11 cellular contexts compared by ENCODE assay signal in the genomic region with DNA sequence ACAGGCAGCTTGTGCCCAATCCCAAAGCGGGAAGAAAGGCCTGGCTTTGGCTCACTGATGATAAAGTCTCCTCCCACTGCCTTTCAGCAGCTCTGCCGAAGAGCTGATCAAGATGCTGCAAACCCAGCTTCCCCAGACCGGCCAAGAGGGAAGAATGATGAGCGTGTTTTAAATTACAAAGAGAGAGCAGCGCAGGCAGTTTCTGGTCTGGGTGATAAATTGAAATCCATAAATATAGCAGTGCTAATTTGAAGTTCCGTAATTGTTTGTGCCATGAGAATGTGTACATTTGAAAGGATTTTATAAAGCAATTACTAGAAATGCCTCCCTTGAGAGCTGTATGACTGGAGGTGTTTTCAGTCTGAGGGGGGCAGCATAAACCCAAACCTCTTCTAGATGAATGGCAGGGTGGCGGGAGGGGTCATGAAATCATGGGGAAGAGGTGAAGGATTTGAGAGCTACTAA.
DNase-seq lines count a peak whose midpoint lies in the region; ATAC-seq, FAIRE-seq and TF ChIP-seq lines count a peak whose summit lies in the region.
"Had no signal": no experiment of that assay in that cellular context is flagged by ENCODE, and none has a peak within 500 bp of the region (broad histone marks: within the 10 kb centered on the region; RNA-seq: fewer than 3 reads in every experiment).

No MANE protein-coding gene starts in this region.

- peak overlapping the region; percentile 24 for H3K4me3 Mint-ChIP-seq in nephron progenitor cell
- H3K4me3 Mint-ChIP-seq in activated CD4-positive, alpha-beta T cell treated with anti-CD3 and anti-CD28 coated beads, Interleukin-2, amount 10 ng/mL, durations not matched to agents 7 days and 5 days = no peak overlapping the region
- H3K4me3 Mint-ChIP-seq: activated T-helper 1 cell treated with anti-CD3 and anti-CD28 coated beads, Interleukin-12 subunit alpha, Interleukin-12 subunit beta, Interleukin-2, Interleukin-4 antibody, amounts not matched to agents 30 ng/mL and 10 ng/mL and 1 ng/mL, durations not matched to agents 14 hours and 24 hours and 36 hours had no signal

- no peak overlapping the region for H2AFZ ChIP-seq in HCT116 (ENCODE audit: low read depth, low read length, poor library complexity, severe bottlenecking)
- no peak overlapping the region for H2AFZ ChIP-seq in H1 (ENCODE audit: low read length)

- H2BK5ac ChIP-seq in H1 (ENCODE audit: low read depth, low read length) = no peak overlapping the region

- H2BK20ac ChIP-seq in H1 (ENCODE audit: low read length) = no peak overlapping the region

- no peaks in the 10 kb centered on the region for H3K27me3 ChIP-seq in HCT116 (ENCODE audit: insufficient read depth, low read length)
- H3K27me3 ChIP-seq in H1 (replicated peaks in 1 of 4; ENCODE audit: control insufficient read depth in 3 of 4, extremely low read depth in 1 of 4, insufficient read depth in 3 of 4, low read length in 3 of 4) = no peaks in the 10 kb centered on the region

- H3K36me3 Mint-ChIP-seq in nephron progenitor cell (ENCODE audit: low read depth) = peaks cover 58% of the 10 kb centered on the region
- no peaks in the 10 kb centered on the region for H3K36me3 Mint-ChIP-seq in activated CD4-positive, alpha-beta T cell treated with anti-CD3 and anti-CD28 coated beads, Interleukin-2, amount 10 ng/mL, durations not matched to agents 7 days and 5 days (ENCODE audit: low read depth)

- RAD21 ChIA-PET in HCT116 (lab: Charles Lee; ENCODE audit: low non-redundant PET in 1 of 2, low total read pairs in 2 of 2, uncharacterized antibody in 2 of 2, unreplicated experiment in 2 of 2) = no interaction called here

- H4K20me1 ChIP-seq in HCT116 (ENCODE audit: insufficient read depth) (no peaks in the 10 kb centered on the region), H1 (replicated peaks in 1 of 2; ENCODE audit: control insufficient read depth in 1 of 2, insufficient read depth in 2 of 2, low read length in 2 of 2) (no peaks in the 10 kb centered on the region)

- no peak overlapping the region for H2BK120ac ChIP-seq in H1 (replicated peaks; ENCODE audit: low read depth, low read length)

- no peaks in the 10 kb centered on the region for H3K79me1 ChIP-seq in H1 (ENCODE audit: low read depth, low read length)

- no peaks in the 10 kb centered on the region for H3K27me3 Mint-ChIP-seq in nephron progenitor cell (ENCODE audit: low read depth, poor library complexity)
- H3K27me3 Mint-ChIP-seq in activated CD4-positive, alpha-beta T cell treated with anti-CD3 and anti-CD28 coated beads, Interleukin-2, amount 10 ng/mL, durations not matched to agents 7 days and 5 days = peaks cover 4% of the 10 kb centered on the region

- no peak overlapping the region for H4K91ac ChIP-seq in H1 (replicated peaks; ENCODE audit: insufficient read length, low read length)

- peak; percentile 32; the same call in 1 of the 2 replicates for TF ChIP-seq RAD21 in HCT116 (IDR thresholded peaks at IDR 0.05; ENCODE audit: low read depth)
- peak; percentile 3 to 16; a peak in 2 of 4 replicates for TF ChIP-seq RAD21 in H1 (IDR thresholded peaks at IDR 0.05 in 1 of 2, conservative IDR thresholded peaks at IDR 0.05 in 1 of 2; ENCODE audit: low read depth in 2 of 2, low read length in 2 of 2)

- TF ChIP-seq CTCF in HCT116 (IDR thresholded peaks at IDR 0.05 in 2 of 3, conservative IDR thresholded peaks at IDR 0.05 in 1 of 3; ENCODE audit: borderline replicate concordance in 1 of 3, insufficient read depth in 1 of 3, low read depth in 2 of 3, low read length in 2 of 3) (0 out of 6 replicates have a peak, but pooled peaks of 1 of the 3 experiments have one; percentile 19), H1 (IDR thresholded peaks at IDR 0.05; ENCODE audit: control extremely low read depth in 1 of 3, insufficient read depth in 1 of 3, low read depth in 1 of 3, low read length in 3 of 3) (peak in 1 of 3 experiments; percentile 8; a peak in 1 of 4 replicates), nephron progenitor cell (IDR thresholded peaks at IDR 0.05) (no peak)

- H3K4me1 Mint-ChIP-seq in nephron progenitor cell = peaks cover 92% of the 10 kb centered on the region
- no peaks in the 10 kb centered on the region for H3K4me1 Mint-ChIP-seq in activated CD4-positive, alpha-beta T cell treated with anti-CD3 and anti-CD28 coated beads, Interleukin-2, amount 10 ng/mL, durations not matched to agents 7 days and 5 days

- CTCF ChIA-PET in HCT116 (lab: Charles Lee) (no interaction called here), H1 (lab: Charles Lee; ENCODE audit: partially characterized antibody) (interaction anchor here (0.7 to 2.2 kb wide), 14 partner anchors 9 to 372 kb away, joined by 3 to 8 read pairs (median 4); no protein-coding TSS in a partner anchor)
- CTCF ChIA-PET in activated CD4-positive, alpha-beta T cell treated with anti-CD3 and anti-CD28 coated beads, Interleukin-2, amount 10 ng/mL, durations not matched to agents 7 days and 5 days (lab: Charles Lee) = interaction anchor here (1.4 kb wide), 1 partner anchor 13 kb away, joined by 3 read pairs; no protein-coding TSS in a partner anchor

- no peak overlapping the region for H4K8ac ChIP-seq in H1 (ENCODE audit: extremely low read depth, insufficient read depth, low read length)

- no peaks in the 10 kb centered on the region for H3K36me3 ChIP-seq in HCT116 (ENCODE audit: control insufficient read depth in 1 of 2, insufficient read depth in 2 of 2, low read length in 2 of 2)
- peaks cover 0 to 4% (median 2%) of the 10 kb centered on the region in 4 experiments; a peak in 2 of 8 replicates for H3K36me3 ChIP-seq in H1 (ENCODE audit: control insufficient read depth in 2 of 4, insufficient read depth in 4 of 4, low read length in 3 of 4)

- H2AK5ac ChIP-seq in H1 (ENCODE audit: low read depth, low read length) = no peak overlapping the region

- H3K9ac ChIP-seq in HCT116 (ENCODE audit: low read length) (no peak overlapping the region), H1 (replicated peaks in 1 of 4; ENCODE audit: extremely low read depth in 1 of 4, low read depth in 3 of 4, low read length in 3 of 4) (no peak overlapping the region)

- H3K14ac ChIP-seq in H1 (ENCODE audit: insufficient read length) = no peak overlapping the region

- no peaks in the 10 kb centered on the region for H3K9me2 ChIP-seq in HCT116 (ENCODE audit: insufficient read depth)

- no peaks in the 10 kb centered on the region for H3K9me3 ChIP-seq in HCT116 (ENCODE audit: control insufficient read depth in 1 of 2, insufficient read depth in 1 of 2, low read depth in 1 of 2, low read length in 2 of 2)
- H3K9me3 ChIP-seq in H1 (ENCODE audit: insufficient read depth in 2 of 2, low read depth in 1 of 2, low read length in 1 of 2) = no peaks in the 10 kb centered on the region

- no peaks in the 10 kb centered on the region for H3K4me1 ChIP-seq in HCT116 (ENCODE audit: control insufficient read depth in 1 of 2, insufficient read depth in 2 of 2, low read length in 2 of 2)
- H3K4me1 ChIP-seq in H1 (replicated peaks in 1 of 4; ENCODE audit: control insufficient read depth in 3 of 4, insufficient read depth in 4 of 4, low read length in 3 of 4) = no peaks in the 10 kb centered on the region

- intact Hi-C loops in HCT116 (cut with micrococcal nuclease) = no loop called here

- TF ChIP-seq POLR2A in HCT116 (IDR thresholded peaks at IDR 0.05; ENCODE audit: borderline replicate concordance, extremely low read depth, insufficient read depth, insufficient read length) (no peak), H1 (IDR thresholded peaks at IDR 0.05; ENCODE audit: control extremely low read depth in 1 of 2, low read depth in 2 of 2, low read length in 2 of 2) (no peak)

- ATAC-seq in HCT116 = peak; percentile 53; the same call in 1 of the 2 replicates
- no peak for ATAC-seq in GM18867 (IDR thresholded peaks at IDR 0.05; ENCODE audit: unreplicated experiment)

- H3K18ac ChIP-seq in H1 (ENCODE audit: extremely low read depth, low read length) = no peak overlapping the region

- 36% methylated on average over 7 of the region's 7 CpGs; no CpG with 5 or more reads in 1 of the 2 experiments for WGBS in H1 (ENCODE audit: extremely low coverage in 1 of 2, insufficient coverage in 1 of 2, insufficient read length in 1 of 2, insufficient replicate concordance in 2 of 2, low coverage in 1 of 2, low lambda C conversion rate in 2 of 2, missing lambda C conversion rate in 1 of 2), 2 experiments

- H3K4me3 ChIP-seq in HCT116 (replicated peaks in 1 of 2; ENCODE audit: low read depth in 1 of 2, low read length in 2 of 2) (no peak overlapping the region), H1 (ENCODE audit: extremely low read depth in 1 of 4, insufficient read depth in 2 of 4, low read depth in 3 of 4, low read length in 4 of 4) (no peak overlapping the region)

- POLR2A ChIA-PET in HCT116 (lab: Charles Lee) (no interaction called here), H1 (lab: Charles Lee; ENCODE audit: partially characterized antibody) (no interaction called here)
- POLR2A ChIA-PET in activated CD4-positive, alpha-beta T cell treated with anti-CD3 and anti-CD28 coated beads, Interleukin-2, amount 10 ng/mL, durations not matched to agents 7 days and 5 days (lab: Charles Lee) = no interaction called here

- no peaks in the 10 kb centered on the region for H3K79me2 ChIP-seq in HCT116 (ENCODE audit: insufficient read depth, low read length)
- no peaks in the 10 kb centered on the region for H3K79me2 ChIP-seq in H1 (ENCODE audit: control insufficient read depth in 1 of 2, insufficient read depth in 2 of 2, low read length in 2 of 2)

- FAIRE-seq in H1 (lab: Jason Lieb, UNC) = peak; percentile 89

- no peak overlapping the region for H3K4ac ChIP-seq in H1 (replicated peaks; ENCODE audit: insufficient read length, low read depth, low read length)

- no peak for DNase-seq in HCT116 (ENCODE audit: low read depth, low spot score)
- peak; percentile 29 for DNase-seq in NCI-H345 (lab: John Stamatoyannopoulos, UW)
- DNase-seq in H1 (ENCODE audit: low read depth in 1 of 2, low spot score in 2 of 2) = peak in 1 of 2 experiments; percentile 10
- DNase-seq in nephron progenitor cell = peak; percentile 38
- no peak for DNase-seq in activated CD4-positive, alpha-beta T cell treated with anti-CD3 and anti-CD28 coated beads, Interleukin-2, amount 10 ng/mL, durations not matched to agents 7 days and 5 days
- DNase-seq in activated T-cell treated with anti-CD3 and anti-CD28 coated beads, Interleukin-2, amount 50 U/mL, for 1 hour = no peak
- DNase-seq in SW 1271 (lab: John Stamatoyannopoulos, UW) = no peak
- DNase-seq: MV-4-11 had no signal

- H2BK12ac ChIP-seq in H1 (ENCODE audit: low read depth, low read length) = no peak overlapping the region

- no peak for TF ChIP-seq EP300 in H1 (IDR thresholded peaks at IDR 0.05; ENCODE audit: borderline replicate concordance in 1 of 2, low read depth in 2 of 2, low read length in 2 of 2)

- no peak overlapping the region for H2BK15ac ChIP-seq in H1 (ENCODE audit: low read length)

- H3K9me3 Mint-ChIP-seq in nephron progenitor cell = no peaks in the 10 kb centered on the region
- no peaks in the 10 kb centered on the region for H3K9me3 Mint-ChIP-seq in activated CD4-positive, alpha-beta T cell treated with anti-CD3 and anti-CD28 coated beads, Interleukin-2, amount 10 ng/mL, durations not matched to agents 7 days and 5 days
- H3K9me3 Mint-ChIP-seq: activated T-helper 1 cell treated with anti-CD3 and anti-CD28 coated beads, Interleukin-12 subunit alpha, Interleukin-12 subunit beta, Interleukin-2, Interleukin-4 antibody, amounts not matched to agents 30 ng/mL and 10 ng/mL and 1 ng/mL, durations not matched to agents 14 hours and 24 hours and 36 hours had no signal

- H3K23ac ChIP-seq in H1 (ENCODE audit: insufficient read length) = no peak overlapping the region

- H3K4me2 ChIP-seq in HCT116 (ENCODE audit: low read length) (no peak overlapping the region), H1 (ENCODE audit: insufficient read depth in 1 of 2, low read depth in 2 of 2, low read length in 2 of 2) (no peak overlapping the region)

- H4K5ac ChIP-seq in H1 (ENCODE audit: insufficient read length, low read depth, low read length) = no peak overlapping the region

- H3K27ac ChIP-seq in HCT116 (ENCODE audit: low read depth, low read length) (no peak overlapping the region), H1 (ENCODE audit: low read depth, low read length) (no peak overlapping the region)
- H3K27ac ChIP-seq: epithelial cell of prostate had no signal

- peak overlapping the region; percentile 92 for H3K27ac Mint-ChIP-seq in nephron progenitor cell
- no peak overlapping the region for H3K27ac Mint-ChIP-seq in activated CD4-positive, alpha-beta T cell treated with anti-CD3 and anti-CD28 coated beads, Interleukin-2, amount 10 ng/mL, durations not matched to agents 7 days and 5 days
- H3K27ac Mint-ChIP-seq: activated T-helper 1 cell treated with anti-CD3 and anti-CD28 coated beads, Interleukin-12 subunit alpha, Interleukin-12 subunit beta, Interleukin-2, Interleukin-4 antibody, amounts not matched to agents 30 ng/mL and 10 ng/mL and 1 ng/mL, durations not matched to agents 14 hours and 24 hours and 36 hours had no signal

- no peak overlapping the region for H3K56ac ChIP-seq in H1 (replicated peaks; ENCODE audit: insufficient read length, low read depth, low read length)

- H3K23me2 ChIP-seq in H1 (ENCODE audit: low read depth, low read length) = no peaks in the 10 kb centered on the region

- no TSS peak for BruUV-seq in HCT116 (replicated peaks; lab: Mats Ljungman, UMichigan)

Comparison
In these comparisons a context has a peak if more than half of its experiments do, and no peak if none do; other contexts are left out.
1. DNase-seq: peak in NCI-H345 (single experiment) and nephron progenitor cell (single experiment); none in HCT116 (single experiment), activated CD4-positive, alpha-beta T cell treated with anti-CD3 and anti-CD28 coated beads, Interleukin-2, amount 10 ng/mL, durations not matched to agents 7 days and 5 days (single experiment), activated T-cell treated with anti-CD3 and anti-CD28 coated beads, Interleukin-2, amount 50 U/mL, for 1 hour (single experiment) and SW 1271 (0 of 2).